In genomic region chr10:75034131-75034512, GRCh38 we compare ENCODE assay signal across 13 cellular contexts.
A peak's percentile ranks its signal among the peaks of the same experiment; 100 is the strongest.
DNase-seq lines count a peak whose midpoint lies in the region; ATAC-seq, FAIRE-seq and TF ChIP-seq lines count a peak whose summit lies in the region.
"Had no signal": no experiment of that assay in that cellular context is flagged by ENCODE, and none has a peak within 500 bp of the region (broad histone marks: within the 10 kb centered on the region; RNA-seq: fewer than 3 reads in every experiment).

No MANE protein-coding gene starts in this region.

- no TSS peak for BruUV-seq in PC-3 (replicated peaks; lab: Mats Ljungman, UMichigan)

- H4K91ac ChIP-seq in mesenchymal stem cell (ENCODE audit: low read length) = no peak overlapping the region

- ATAC-seq in PC-3 (peak; percentile 23; the same call in 1 of the 2 replicates), HG03457 (IDR thresholded peaks at IDR 0.05; ENCODE audit: unreplicated experiment) (no peak)
- ATAC-seq in activated naive CD4-positive, alpha-beta T cell treated with anti-CD3 and anti-CD28 coated beads, Interleukin-2, amount 50 U/mL, for 72 hours = peak; percentile 79 to 80
- ATAC-seq: stimulated activated memory B cell treated with anti-CD40 and anti-IgM and Interleukin-4, amounts not matched to agents 10 μg/mL and 1 μg/mL and 100 μg/mL, for 72 hours had no signal

- H3K9me3 ChIP-seq in PC-3 (ENCODE audit: low read length) (no peaks in the 10 kb centered on the region), mesenchymal stem cell (ENCODE audit: control insufficient read depth, low read length) (no peaks in the 10 kb centered on the region)
- H3K9me3 ChIP-seq: esophagus muscularis mucosa had no signal

- FAIRE-seq in GM12891 (lab: Jason Lieb, UNC) = peak; percentile 79

- H4K8ac ChIP-seq in mesenchymal stem cell (ENCODE audit: low read length) = no peak overlapping the region

- intact Hi-C loops in PC-3 (cut with micrococcal nuclease) = no loop called here

- H2BK12ac ChIP-seq in mesenchymal stem cell (ENCODE audit: low read length in 2 of 2) = no peak overlapping the region

- H3K79me2 ChIP-seq in PC-3 (ENCODE audit: low read length) = no peaks in the 10 kb centered on the region

- POLR2A ChIA-PET in PC-3 (lab: Charles Lee; ENCODE audit: unreplicated experiment) = interaction anchor here (0.6 kb wide), 1 partner anchor 350 kb away, joined by 4 read pairs; no protein-coding TSS in a partner anchor

- H3K36me3 ChIP-seq in PC-3 (ENCODE audit: low read depth, low read length) (peaks cover 19% of the 10 kb centered on the region), mesenchymal stem cell (ENCODE audit: control insufficient read depth in 1 of 2, insufficient read depth in 2 of 2, low read depth in 1 of 2, low read length in 2 of 2) (peaks cover 18 to 24% of the 10 kb centered on the region in 2 experiments)

- H3K14ac ChIP-seq in mesenchymal stem cell (ENCODE audit: low read length in 2 of 2) = no peak overlapping the region

- H3K27ac Mint-ChIP-seq in activated naive CD4-positive, alpha-beta T cell treated with anti-CD3 and anti-CD28 coated beads, Interleukin-2, amount 50 U/mL, for 72 hours = peak overlapping the region; percentile 86 to 90

- H3K4me2 ChIP-seq in PC-3 (ENCODE audit: low read length) (no peak overlapping the region), mesenchymal stem cell (ENCODE audit: low read length, poor library complexity, severe bottlenecking) (no peak overlapping the region)

- no peak overlapping the region for H3K4ac ChIP-seq in mesenchymal stem cell (ENCODE audit: low read depth in 1 of 2, low read length in 2 of 2)

- no peak overlapping the region for H2AFZ ChIP-seq in PC-3 (ENCODE audit: low read length)
- no peak overlapping the region for H2AFZ ChIP-seq in mesenchymal stem cell (ENCODE audit: low read depth, low read length)

- H3K4me3 ChIP-seq in PC-3 (ENCODE audit: low read length) (no peak overlapping the region), mesenchymal stem cell (ENCODE audit: insufficient read depth in 1 of 2, low read depth in 1 of 2, low read length in 2 of 2) (no peak overlapping the region)
- H3K4me3 ChIP-seq: esophagus muscularis mucosa had no signal

- CTCF ChIA-PET in PC-3 (lab: Charles Lee) = interaction anchor here (0.5 to 1.0 kb wide), 4 partner anchors 14 to 1390 kb away, joined by 3 to 7 read pairs (median 6); partner anchors contain the start of gene COMTD1

- H3K9me3 Mint-ChIP-seq in activated naive CD4-positive, alpha-beta T cell treated with anti-CD3 and anti-CD28 coated beads, Interleukin-2, amount 50 U/mL, for 72 hours = peaks cover 10 to 12% of the 10 kb centered on the region in 2 donors
- H3K9me3 Mint-ChIP-seq: stimulated activated memory B cell treated with anti-CD40 and anti-IgM and Interleukin-4, amounts not matched to agents 10 μg/mL and 1 μg/mL and 100 μg/mL, for 72 hours had no signal

- H3K9ac ChIP-seq in PC-3 (ENCODE audit: low read length) = no peak overlapping the region
- no peak overlapping the region for H3K9ac ChIP-seq in mesenchymal stem cell (ENCODE audit: low read length)

- DNase-seq in GM12891 (ENCODE audit: insufficient read length, low spot score) = no peak
- DNase-seq in PC-3 = peak; percentile 76
- peak in 1 of 2 donors; percentile 26 for DNase-seq in activated naive CD4-positive, alpha-beta T cell treated with anti-CD3 and anti-CD28 coated beads, Interleukin-2, amount 50 U/mL, for 72 hours (ENCODE audit: low spot score in 2 of 2)
- peak; percentile 51 for DNase-seq in stimulated activated CD4-positive, alpha-beta T cell treated with anti-CD3 and anti-CD28 coated beads, Interleukin-2, amount 100 ng/mL, for 4 hours (ENCODE audit: low read depth)
- DNase-seq in NCI-H2107 (lab: John Stamatoyannopoulos, UW) = no peak
- no peak for DNase-seq in mesenchymal stem cell
- DNase-seq: Calu3; central memory CD4-positive, alpha-beta T cell; NCI-H1048; NCI-H69 had no signal

- no peak overlapping the region for H2BK5ac ChIP-seq in mesenchymal stem cell (ENCODE audit: low read depth, low read length, poor library complexity, severe bottlenecking)

- H3K18ac ChIP-seq in mesenchymal stem cell (ENCODE audit: low read depth in 1 of 2, low read length in 2 of 2) = no peak overlapping the region

- H3K36me3 Mint-ChIP-seq in activated naive CD4-positive, alpha-beta T cell treated with anti-CD3 and anti-CD28 coated beads, Interleukin-2, amount 50 U/mL, for 72 hours = peaks cover 13 to 22% of the 10 kb centered on the region in 2 donors

- TF ChIP-seq CTCF in PC-3 (conservative IDR thresholded peaks at IDR 0.05; ENCODE audit: low read depth, low read length) = no peak

- H3K27ac ChIP-seq in PC-3 (ENCODE audit: low read length) (no peak overlapping the region), mesenchymal stem cell (ENCODE audit: low read length, poor library complexity, severe bottlenecking) (no peak overlapping the region)

- WGBS in mesenchymal stem cell = 88% methylated on average over 5 of the region's 5 CpGs

- no peaks in the 10 kb centered on the region for H3K79me1 ChIP-seq in mesenchymal stem cell (replicated peaks; ENCODE audit: low read length, poor library complexity, severe bottlenecking)

- H3K4me1 ChIP-seq in PC-3 (ENCODE audit: insufficient read depth, low read length) = peaks cover 8% of the 10 kb centered on the region
- H3K4me1 ChIP-seq in mesenchymal stem cell (ENCODE audit: control insufficient read depth, insufficient read depth, low read depth, low read length) = no peaks in the 10 kb centered on the region

- no peaks in the 10 kb centered on the region for H3K27me3 ChIP-seq in PC-3 (ENCODE audit: low read length)
- no peaks in the 10 kb centered on the region for H3K27me3 ChIP-seq in mesenchymal stem cell (ENCODE audit: control insufficient read depth in 1 of 2, insufficient read depth in 1 of 2, low read length in 2 of 2)
- H3K27me3 ChIP-seq: esophagus muscularis mucosa had no signal

- H3K23ac ChIP-seq in mesenchymal stem cell (ENCODE audit: low read length in 2 of 2) = no peak overlapping the region

- H3K9me2 ChIP-seq in PC-3 (replicated peaks; ENCODE audit: low read length) = no peaks in the 10 kb centered on the region

- no peaks in the 10 kb centered on the region for H4K20me1 ChIP-seq in PC-3 (ENCODE audit: low read length)

- H2BK120ac ChIP-seq in mesenchymal stem cell (ENCODE audit: low read depth, low read length) = no peak overlapping the region

- TF ChIP-seq POLR2A in GM12891 (IDR thresholded peaks at IDR 0.05; ENCODE audit: low read depth, low read length) = no peak

- no peak overlapping the region for H2BK15ac ChIP-seq in mesenchymal stem cell (ENCODE audit: low read depth, poor library complexity, severe bottlenecking)

- no peaks in the 10 kb centered on the region for H3F3A ChIP-seq in PC-3 (ENCODE audit: low read length, unreplicated experiment)

- no peak overlapping the region for H2AK5ac ChIP-seq in mesenchymal stem cell (ENCODE audit: low read length, severe bottlenecking)

TF ChIP-seq in GM12891, 5 proteins besides CTCF, POLR2A, EP300 and RAD21:
- TF ChIP-seq SPI1 (IDR thresholded peaks at IDR 0.05; ENCODE audit: low read depth, low read length) (no peak), TAF1 (IDR thresholded peaks at IDR 0.05; ENCODE audit: low read depth, low read length) (no peak), PAX5 (IDR thresholded peaks at IDR 0.05; ENCODE audit: insufficient read depth, low read length, severe bottlenecking) (no peak), POU2F2 (IDR thresholded peaks at IDR 0.05; ENCODE audit: low read depth, low read length) (no peak), POLR2AphosphoS5 (IDR thresholded peaks at IDR 0.05; ENCODE audit: low read depth, low read length) (no peak)

Comparison
In these comparisons a context has a peak if more than half of its experiments do, and no peak if none do; other contexts are left out.
1. DNase-seq: peak in PC-3 (single experiment) and stimulated activated CD4-positive, alpha-beta T cell treated with anti-CD3 and anti-CD28 coated beads, Interleukin-2, amount 100 ng/mL, for 4 hours (single experiment); none in GM12891 (single experiment), NCI-H2107 (single experiment) and mesenchymal stem cell (single experiment).